Comparison of ENCODE assay signal across 9 cellular contexts in genomic region chr19:15091918-15092753, GRCh38. TPM values are rescaled to one million over a fixed set of nuclear protein-coding genes. Genes with fewer than 3 reads are reported as not detected.
DNase-seq lines count a peak whose midpoint lies in the region; ATAC-seq lines count a peak whose summit lies in the region.
"Had no signal": no experiment of that assay in that cellular context is flagged by ENCODE, and none has a peak within 500 bp of the region (broad histone marks: within the 10 kb centered on the region; RNA-seq: fewer than 3 reads in every experiment).

No MANE protein-coding gene starts in this region.

- H3K9ac ChIP-seq in iPS-15b (ENCODE audit: low read depth, low read length) = no peak overlapping the region

- DNase-seq in DMS114 treated with DMSO at 0.1 percent for 48 hours (lab: John Stamatoyannopoulos, UW; ENCODE audit: unreplicated experiment) (peak; percentile 56), OCI-M1 (lab: John Stamatoyannopoulos, UW) (peak; percentile 95), smooth muscle cell of the brain vasculature (ENCODE audit: low read depth, low spot score) (peak; percentile 52)
- peak; percentile 77 for DNase-seq in Jurkat, Clone E6-1 (ENCODE audit: low read depth, low spot score)
- DNase-seq in activated naive CD8-positive, alpha-beta T cell treated with anti-CD3 and anti-CD28 coated beads, Interleukin-2, amount 50 U/mL, for 24 hours = peak; percentile 35
- no peak for DNase-seq in NK-92 treated with Interleukin-12 subunit alpha and Interleukin-12 subunit beta, amount 100 ng/mL, for 24 hours (lab: John Stamatoyannopoulos, UW)

- no peaks in the 10 kb centered on the region for H3K36me3 ChIP-seq in iPS-15b (ENCODE audit: control insufficient read depth, insufficient read depth, low read length)

- H3K4me3 ChIP-seq in Jurkat, Clone E6-1 (ENCODE audit: low read length) = no peak overlapping the region
- H3K4me3 ChIP-seq in iPS-15b (ENCODE audit: low read depth, low read length) = peak overlapping the region; percentile 30

- peaks cover 5% of the 10 kb centered on the region for H3K27me3 Mint-ChIP-seq in activated naive CD8-positive, alpha-beta T cell treated with anti-CD3 and anti-CD28 coated beads, Interleukin-2, amount 50 U/mL, for 24 hours

- no peaks in the 10 kb centered on the region for H3K36me3 Mint-ChIP-seq in activated naive CD8-positive, alpha-beta T cell treated with anti-CD3 and anti-CD28 coated beads, Interleukin-2, amount 50 U/mL, for 24 hours (ENCODE audit: low read depth)

- no peaks in the 10 kb centered on the region for H3K9me3 Mint-ChIP-seq in activated naive CD8-positive, alpha-beta T cell treated with anti-CD3 and anti-CD28 coated beads, Interleukin-2, amount 50 U/mL, for 24 hours
- H3K9me3 Mint-ChIP-seq: T-helper 1 cell treated with Interleukin-12 subunit alpha and Interleukin-12 subunit beta and Interleukin-4 antibody, amounts not matched to agents 30 μg/mL and 1 μg/mL, for 36 hours had no signal

- H3K9me3 ChIP-seq in iPS-15b (ENCODE audit: control insufficient read depth, insufficient read depth, low read length) = no peaks in the 10 kb centered on the region

- ATAC-seq in activated naive CD8-positive, alpha-beta T cell treated with anti-CD3 and anti-CD28 coated beads, Interleukin-2, amount 50 U/mL, for 24 hours = no peak
- no peak for ATAC-seq in HG03175 (IDR thresholded peaks at IDR 0.05; ENCODE audit: unreplicated experiment)

- H3K27ac Mint-ChIP-seq in activated naive CD8-positive, alpha-beta T cell treated with anti-CD3 and anti-CD28 coated beads, Interleukin-2, amount 50 U/mL, for 24 hours = no peak overlapping the region
- H3K27ac Mint-ChIP-seq: T-helper 1 cell treated with Interleukin-12 subunit alpha and Interleukin-12 subunit beta and Interleukin-4 antibody, amounts not matched to agents 30 μg/mL and 1 μg/mL, for 36 hours had no signal

- H3K4me1 Mint-ChIP-seq in activated naive CD8-positive, alpha-beta T cell treated with anti-CD3 and anti-CD28 coated beads, Interleukin-2, amount 50 U/mL, for 24 hours = peaks cover 5% of the 10 kb centered on the region

- no peaks in the 10 kb centered on the region for H3K4me1 ChIP-seq in iPS-15b (ENCODE audit: control insufficient read depth, insufficient read depth, low read length)

- H3K4me3 Mint-ChIP-seq in activated naive CD8-positive, alpha-beta T cell treated with anti-CD3 and anti-CD28 coated beads, Interleukin-2, amount 50 U/mL, for 24 hours = no peak overlapping the region
- H3K4me3 Mint-ChIP-seq: T-helper 1 cell treated with Interleukin-12 subunit alpha and Interleukin-12 subunit beta and Interleukin-4 antibody, amounts not matched to agents 30 μg/mL and 1 μg/mL, for 36 hours had no signal

- H3K27me3 ChIP-seq in iPS-15b (ENCODE audit: control insufficient read depth, insufficient read depth, low read length) = peaks cover 10% of the 10 kb centered on the region

RNA-seq across cellular contexts. Expression of gene OR1I1, which starts 10.1 kb away (rescaled TPM):
- not detected for polyA plus RNA-seq in Jurkat, Clone E6-1 (2012; ENCODE audit: insufficient read depth, insufficient read length)

RNA-seq across cellular contexts. Expression of gene SYDE1, which starts 15.1 kb away (rescaled TPM):
- polyA plus RNA-seq in Jurkat, Clone E6-1 (2012; ENCODE audit: insufficient read depth, insufficient read length) = not detected

RNA-seq across cellular contexts. Expression of gene CASP14, which starts 42.9 kb away (rescaled TPM):
- not detected for polyA plus RNA-seq in Jurkat, Clone E6-1 (2012; ENCODE audit: insufficient read depth, insufficient read length)
